In genomic region chr3:45979378-45979777, GRCh38 we compare ENCODE assay signal across 16 cellular contexts. TPM values are rescaled to one million over a fixed set of nuclear protein-coding genes. Genes with fewer than 3 reads are reported as not detected.
DNase-seq lines count a peak whose midpoint lies in the region; ATAC-seq and TF ChIP-seq lines count a peak whose summit lies in the region.
"Had no signal": no experiment of that assay in that cellular context is flagged by ENCODE, and none has a peak within 500 bp of the region (broad histone marks: within the 10 kb centered on the region; RNA-seq: fewer than 3 reads in every experiment).

No MANE protein-coding gene starts in this region.

- TF ChIP-seq CTCF in upper lobe of right lung (IDR thresholded peaks at IDR 0.05) = no peak

- H3K4me3 Mint-ChIP-seq in activated naive CD4-positive, alpha-beta T cell treated with anti-CD3 and anti-CD28 coated beads, Interleukin-2, amount 10 ng/mL, durations not matched to agents 7 days and 5 days = no peak overlapping the region
- no peak overlapping the region for H3K4me3 Mint-ChIP-seq in activated naive CD4-positive, alpha-beta T cell treated with anti-CD3 and anti-CD28 coated beads for 36 hours

- H3K4me1 Mint-ChIP-seq in activated naive CD4-positive, alpha-beta T cell treated with anti-CD3 and anti-CD28 coated beads, Interleukin-2, amount 10 ng/mL, durations not matched to agents 7 days and 5 days = peaks cover 72% of the 10 kb centered on the region
- peaks cover 65% of the 10 kb centered on the region for H3K4me1 Mint-ChIP-seq in activated naive CD4-positive, alpha-beta T cell treated with anti-CD3 and anti-CD28 coated beads for 36 hours (ENCODE audit: low read depth)

- no peaks in the 10 kb centered on the region for H3K9me3 ChIP-seq in upper lobe of right lung

- peaks cover 85% of the 10 kb centered on the region for H3K36me3 Mint-ChIP-seq in activated naive CD4-positive, alpha-beta T cell treated with anti-CD3 and anti-CD28 coated beads, Interleukin-2, amount 10 ng/mL, durations not matched to agents 7 days and 5 days
- peaks cover 76% of the 10 kb centered on the region for H3K36me3 Mint-ChIP-seq in activated naive CD4-positive, alpha-beta T cell treated with anti-CD3 and anti-CD28 coated beads for 36 hours (ENCODE audit: low read depth)

- intact Hi-C loops in activated naive CD4-positive, alpha-beta T cell treated with anti-CD3 and anti-CD28 coated beads for 36 hours (cut with micrococcal nuclease) = loop anchor here (2.0 to 5.0 kb wide), 2 partner anchors 287 to 319 kb away; no protein-coding TSS in a partner anchor
- intact Hi-C loops in left colon (cut with DNase I, micrococcal nuclease) (no loop called here), upper lobe of right lung (cut with DNase I) (no loop called here)

- H3K27me3 Mint-ChIP-seq in activated naive CD4-positive, alpha-beta T cell treated with anti-CD3 and anti-CD28 coated beads, Interleukin-2, amount 10 ng/mL, durations not matched to agents 7 days and 5 days = no peaks in the 10 kb centered on the region
- H3K27me3 Mint-ChIP-seq in activated naive CD4-positive, alpha-beta T cell treated with anti-CD3 and anti-CD28 coated beads for 36 hours (ENCODE audit: low read depth) = no peaks in the 10 kb centered on the region

- DNase-seq in activated naive CD4-positive, alpha-beta T cell treated with anti-CD3 and anti-CD28 coated beads, Interleukin-2, amount 10 ng/mL, durations not matched to agents 7 days and 5 days = no peak
- no peak for DNase-seq in activated naive CD4-positive, alpha-beta T cell treated with anti-CD3 and anti-CD28 coated beads for 36 hours
- DNase-seq in RPMI8226 (peak; percentile 83), left colon (no peak), upper lobe of right lung (no peak), NCI-H446 (lab: John Stamatoyannopoulos, UW) (no peak)
- DNase-seq: aorta; dorsolateral prefrontal cortex; mesendoderm; NCI-H1930; NK-92 treated with Interleukin-12 subunit alpha and Interleukin-12 subunit beta, amount 100 ng/mL, for 24 hours; stimulated activated CD4-positive, alpha-beta T cell treated with anti-CD3 and anti-CD28 coated beads, Interleukin-15, amount 100 ng/mL, for 24 hours had no signal

- H3K4me3 ChIP-seq in upper lobe of right lung = no peak overlapping the region
- H3K4me3 ChIP-seq: dorsolateral prefrontal cortex had no signal

- ATAC-seq in left colon (peak; percentile 85), upper lobe of right lung (peak; percentile 44), GM21526 (IDR thresholded peaks at IDR 0.05; ENCODE audit: low FRiP score, unreplicated experiment) (no peak), HG02571 (IDR thresholded peaks at IDR 0.05; ENCODE audit: unreplicated experiment) (no peak)

- H3K27me3 ChIP-seq in upper lobe of right lung = no peaks in the 10 kb centered on the region
- H3K27me3 ChIP-seq: dorsolateral prefrontal cortex had no signal

- peak overlapping the region; percentile 72 for H3K27ac Mint-ChIP-seq in activated naive CD4-positive, alpha-beta T cell treated with anti-CD3 and anti-CD28 coated beads, Interleukin-2, amount 10 ng/mL, durations not matched to agents 7 days and 5 days
- H3K27ac Mint-ChIP-seq in activated naive CD4-positive, alpha-beta T cell treated with anti-CD3 and anti-CD28 coated beads for 36 hours = no peak overlapping the region

- CTCF ChIA-PET in activated naive CD4-positive, alpha-beta T cell treated with anti-CD3 and anti-CD28 coated beads, Interleukin-2, amount 10 ng/mL, durations not matched to agents 7 days and 5 days (lab: Charles Lee) = interaction anchor here (0.9 to 1.8 kb wide), 5 partner anchors 10 to 99 kb away, joined by 3 to 6 read pairs (median 4); partner anchors contain the start of gene CXCR6
- CTCF ChIA-PET in activated naive CD4-positive, alpha-beta T cell treated with anti-CD3 and anti-CD28 coated beads for 36 hours (lab: Charles Lee) = no interaction called here

- peaks cover 7% of the 10 kb centered on the region for H3K4me1 ChIP-seq in upper lobe of right lung

- H3K36me3 ChIP-seq in upper lobe of right lung = peaks cover 73% of the 10 kb centered on the region

- H3K27ac ChIP-seq in upper lobe of right lung = peak overlapping the region; percentile 34
- H3K27ac ChIP-seq: dorsolateral prefrontal cortex had no signal

- no peaks in the 10 kb centered on the region for H3K9me3 Mint-ChIP-seq in activated naive CD4-positive, alpha-beta T cell treated with anti-CD3 and anti-CD28 coated beads, Interleukin-2, amount 10 ng/mL, durations not matched to agents 7 days and 5 days
- H3K9me3 Mint-ChIP-seq in activated naive CD4-positive, alpha-beta T cell treated with anti-CD3 and anti-CD28 coated beads for 36 hours = no peaks in the 10 kb centered on the region

RNA-seq across cellular contexts. Expression of gene FYCO1, which starts 16.2 kb away (rescaled TPM):
- total RNA-seq in activated naive CD4-positive, alpha-beta T cell treated with anti-CD3 and anti-CD28 coated beads for 36 hours = 10 to 100 TPM; 10.2 to 10.5 TPM
- 10 to 100 TPM; 23.5 to 32.8 TPM for total RNA-seq in left colon
- total RNA-seq in upper lobe of right lung = 47.3 TPM

RNA-seq across cellular contexts. Expression of gene CXCR6, which starts 36.1 kb away (rescaled TPM):
- under 1 TPM in 1 of 2 experiments, not detected in 1; 0.30 TPM for total RNA-seq in activated naive CD4-positive, alpha-beta T cell treated with anti-CD3 and anti-CD28 coated beads for 36 hours
- total RNA-seq in left colon = 1 to 10 TPM in 1 of 2 donors, under 1 TPM in 1; 0.67 to 1.1 TPM
- total RNA-seq in upper lobe of right lung = 4.7 TPM
- total RNA-seq: LHCN-M2, osteoblast had no signal

RNA-seq across cellular contexts. Expression of gene XCR1, which starts 47.9 kb away (rescaled TPM):
- total RNA-seq in activated naive CD4-positive, alpha-beta T cell treated with anti-CD3 and anti-CD28 coated beads for 36 hours = not detected
- total RNA-seq in left colon (under 1 TPM in 1 of 2 donors, not detected in 1; 0.64 TPM), upper lobe of right lung (0.26 TPM)
- total RNA-seq: osteoblast had no signal

Comparison
In these comparisons a context has a peak if more than half of its experiments do, and no peak if none do; other contexts are left out.
1. ATAC-seq: peak in left colon (single experiment) and upper lobe of right lung (single experiment); none in GM21526 (single experiment) and HG02571 (single experiment).